8 cellular contexts compared by ENCODE assay signal in genomic region chr10:80201592-80202256, GRCh38. TPM values are rescaled to one million over a fixed set of nuclear protein-coding genes. Genes with fewer than 3 reads are reported as not detected.
DNase-seq lines count a peak whose midpoint lies in the region; ATAC-seq and TF ChIP-seq lines count a peak whose summit lies in the region.

No MANE protein-coding gene starts in this region.

- H3F3A ChIP-seq in PC-9 (ENCODE audit: insufficient read depth, low read depth) = peaks cover 74% of the 10 kb centered on the region

- peaks cover 100% of the 10 kb centered on the region for H3K79me2 ChIP-seq in PC-9 (ENCODE audit: low read depth)

- H3K4me2 ChIP-seq in BLaER1 (peak overlapping the region; percentile 90; the same call in 1 of the 2 replicates), PC-9 (peak overlapping the region; percentile 94)

- no peak for ATAC-seq in effector memory CD8-positive, alpha-beta T cell (replicated peaks)
- no peak for ATAC-seq in naive B cell (ENCODE audit: low read depth in 2 of 2)
- no peak for ATAC-seq in HG03135 (IDR thresholded peaks at IDR 0.05; ENCODE audit: unreplicated experiment)
- no peak for ATAC-seq in HG02763 (IDR thresholded peaks at IDR 0.05; ENCODE audit: unreplicated experiment)
- ATAC-seq in HG02840 (IDR thresholded peaks at IDR 0.05; ENCODE audit: low FRiP score, unreplicated experiment) = no peak

- no peaks in the 10 kb centered on the region for H3K9me3 Mint-ChIP-seq in effector memory CD8-positive, alpha-beta T cell
- no peaks in the 10 kb centered on the region for H3K9me3 Mint-ChIP-seq in naive B cell

- H3K9ac ChIP-seq in BLaER1 = no peak overlapping the region

- H3K9me2 ChIP-seq in PC-9 (ENCODE audit: insufficient read depth) = no peaks in the 10 kb centered on the region

- peaks cover 64 to 67% of the 10 kb centered on the region in 2 donors for H3K4me1 Mint-ChIP-seq in effector memory CD8-positive, alpha-beta T cell (ENCODE audit: low read depth in 2 of 2)
- peaks cover 60 to 89% (median 68%) of the 10 kb centered on the region in 3 donors for H3K4me1 Mint-ChIP-seq in naive B cell

- intact Hi-C loops in PC-9 (cut with micrococcal nuclease; ENCODE audit: unreplicated experiment) = loop anchor here (10.0 kb wide), 2 partner anchors 127 to 263 kb away; partner anchors contain the start of gene TMEM254

- H3K36me3 ChIP-seq in BLaER1 (peaks cover 11% of the 10 kb centered on the region; the same call in 1 of the 2 replicates), PC-9 (ENCODE audit: low read depth) (peaks cover 22% of the 10 kb centered on the region; the same call in 1 of the 2 replicates)

- peaks cover 18% of the 10 kb centered on the region for H3K36me3 Mint-ChIP-seq in effector memory CD8-positive, alpha-beta T cell (ENCODE audit: insufficient read depth)
- peaks cover 0 to 3% of the 10 kb centered on the region in 2 donors for H3K36me3 Mint-ChIP-seq in naive B cell

- peaks cover 80% of the 10 kb centered on the region for H4K20me1 ChIP-seq in BLaER1
- peaks cover 62% of the 10 kb centered on the region for H4K20me1 ChIP-seq in PC-9 (ENCODE audit: insufficient read depth)

- no peak overlapping the region for H2AFZ ChIP-seq in PC-9

- POLR2A ChIA-PET in PC-9 (lab: Charles Lee; ENCODE audit: unreplicated experiment) = interaction anchor here (0.6 to 1.0 kb wide), 4 partner anchors 10 to 43 kb away, joined by 4 to 9 read pairs (median 4); no protein-coding TSS in a partner anchor

- H3K9me3 ChIP-seq in BLaER1 = no peaks in the 10 kb centered on the region
- no peaks in the 10 kb centered on the region for H3K9me3 ChIP-seq in PC-9 (ENCODE audit: insufficient read depth, low read depth)

- H3K27ac ChIP-seq in BLaER1 (no peak overlapping the region), PC-9 (peak overlapping the region; percentile 98; the same call in 1 of the 2 replicates)

- no peak for TF ChIP-seq CTCF in PC-9 (conservative IDR thresholded peaks at IDR 0.05)

- H3K27me3 Mint-ChIP-seq in effector memory CD8-positive, alpha-beta T cell = no peaks in the 10 kb centered on the region
- no peaks in the 10 kb centered on the region for H3K27me3 Mint-ChIP-seq in naive B cell

- DNase-seq in PC-9 (no peak), naive B cell (no peak), NCI-H2171 treated with DMSO at 0.1 percent for 48 hours (lab: John Stamatoyannopoulos, UW) (no peak)
- no peak for DNase-seq in effector memory CD8-positive, alpha-beta T cell

- H3K4me1 ChIP-seq in BLaER1 = peaks cover 86% of the 10 kb centered on the region
- H3K4me1 ChIP-seq in PC-9 (replicated peaks; ENCODE audit: insufficient read depth) = peaks cover 82% of the 10 kb centered on the region

- CTCF ChIA-PET in PC-9 (lab: Charles Lee) = interaction anchor here (0.6 kb wide), 1 partner anchor 48 kb away, joined by 4 read pairs; no protein-coding TSS in a partner anchor

- H3K4me3 ChIP-seq in BLaER1 = no peak overlapping the region
- H3K4me3 ChIP-seq in PC-9 = no peak overlapping the region

- H3K27ac Mint-ChIP-seq in effector memory CD8-positive, alpha-beta T cell = peak overlapping the region; percentile 53 to 83
- peak overlapping the region in 3 of 6 donors; percentile 17 to 73 (median 65) for H3K27ac Mint-ChIP-seq in naive B cell

- peak overlapping the region; percentile 63 to 78 for H3K4me3 Mint-ChIP-seq in effector memory CD8-positive, alpha-beta T cell
- H3K4me3 Mint-ChIP-seq in naive B cell = peak overlapping the region in 7 of 8 donors; percentile 0 to 86 (median 41)

- H3K27me3 ChIP-seq in BLaER1 (no peaks in the 10 kb centered on the region), PC-9 (ENCODE audit: insufficient read depth, low read depth) (no peaks in the 10 kb centered on the region)

- no TSS peak for BruUV-seq in PC-9 (replicated peaks; lab: Mats Ljungman, UMichigan)

RNA-seq across cellular contexts. Expression of gene ANXA11, which starts 3.6 kb away (rescaled TPM):
- total RNA-seq in PC-9 (2021) = 287 and 318 TPM in 2 replicates
- polyA plus RNA-seq in naive B cell (ENCODE audit: low read depth in 6 of 6) = 100 to 1,000 TPM; 146 to 167 (median 157) TPM
